ENCODE assay signal across 8 cellular contexts in genomic region chr1:179815642-179816041, GRCh38.
DNase-seq lines count a peak whose midpoint lies in the region; ATAC-seq and TF ChIP-seq lines count a peak whose summit lies in the region.

No MANE protein-coding gene starts in this region.

- CTCF ChIA-PET in activated CD4-positive, alpha-beta T cell treated with anti-CD3 and anti-CD28 coated beads, Interleukin-2, amount 10 ng/mL, durations not matched to agents 7 days and 5 days (lab: Charles Lee), result interaction anchor here (0.6 to 10.5 kb wide), 9 partner anchors 8 to 112 kb away, joined by 3 to 162 read pairs (median 3); no protein-coding TSS in a partner anchor
- CTCF ChIA-PET in activated B cell treated with CpG ODN at 0.5 μM for 24 hours (lab: Charles Lee), result interaction anchor here (0.8 to 2.7 kb wide), 7 partner anchors 12 to 1505 kb away, joined by 3 to 23 read pairs (median 5); no protein-coding TSS in a partner anchor

- H3K4me3 ChIP-seq in iPS-18c (ENCODE audit: insufficient read depth, low read depth, low read length) (peak overlapping the region; percentile 71; the same call in 1 of the 2 replicates), subcutaneous abdominal adipose tissue (ENCODE audit: low read depth in 1 of 5, low read length in 5 of 5) (peak overlapping the region; percentile 62 to 75 (median 67))

- H3K4me1 ChIP-seq in subcutaneous abdominal adipose tissue (ENCODE audit: control insufficient read depth in 5 of 5, insufficient read depth in 5 of 5, low read length in 5 of 5), result peaks cover 7 to 46% (median 37%) of the 10 kb centered on the region in 5 donors

- peak overlapping the region; percentile 81 for H3K4me3 Mint-ChIP-seq in activated CD4-positive, alpha-beta T cell treated with anti-CD3 and anti-CD28 coated beads, Interleukin-2, amount 10 ng/mL, durations not matched to agents 7 days and 5 days
- peak overlapping the region; percentile 87 for H3K4me3 Mint-ChIP-seq in activated B cell treated with CpG ODN at 0.5 μM for 24 hours

- H3K27me3 ChIP-seq in subcutaneous abdominal adipose tissue (ENCODE audit: control insufficient read depth in 5 of 5, insufficient read depth in 4 of 5, low read length in 5 of 5), result peaks cover 0 to 5% (median 4%) of the 10 kb centered on the region in 5 donors

- peaks cover 21% of the 10 kb centered on the region for H3K4me1 Mint-ChIP-seq in activated CD4-positive, alpha-beta T cell treated with anti-CD3 and anti-CD28 coated beads, Interleukin-2, amount 10 ng/mL, durations not matched to agents 7 days and 5 days
- peaks cover 19% of the 10 kb centered on the region for H3K4me1 Mint-ChIP-seq in activated B cell treated with CpG ODN at 0.5 μM for 24 hours

- peak overlapping the region; percentile 60 for H3K27ac ChIP-seq in subcutaneous abdominal adipose tissue (ENCODE audit: low read depth, low read length)

- H3K9ac ChIP-seq in subcutaneous abdominal adipose tissue (ENCODE audit: low read length in 5 of 5), result no peak overlapping the region

- H3K9me3 ChIP-seq in iPS-18c (ENCODE audit: control insufficient read depth, insufficient read depth, low read length) (peaks cover 3% of the 10 kb centered on the region), subcutaneous abdominal adipose tissue (ENCODE audit: control insufficient read depth in 5 of 5, low read length in 5 of 5) (no peaks in the 10 kb centered on the region)

- no peak for DNase-seq in activated CD4-positive, alpha-beta T cell treated with anti-CD3 and anti-CD28 coated beads, Interleukin-2, amount 10 ng/mL, durations not matched to agents 7 days and 5 days
- DNase-seq in activated CD4-positive, alpha-beta T cell treated with anti-CD3 and anti-CD28 coated beads for 1 hour, result no peak
- DNase-seq in activated B cell treated with CpG ODN at 0.5 μM for 24 hours (no peak), NOMO-1 treated with dmso at 0.1 percent for 144 hours (lab: John Stamatoyannopoulos, UW; ENCODE audit: unreplicated experiment) (no peak)

- ATAC-seq in activated B cell treated with CpG ODN at 0.5 μM for 24 hours (ENCODE audit: low read depth) (no peak), GM21381 (IDR thresholded peaks at IDR 0.05; ENCODE audit: unreplicated experiment) (no peak), GM18867 (IDR thresholded peaks at IDR 0.05; ENCODE audit: unreplicated experiment) (no peak)

- H3K27ac Mint-ChIP-seq in activated CD4-positive, alpha-beta T cell treated with anti-CD3 and anti-CD28 coated beads, Interleukin-2, amount 10 ng/mL, durations not matched to agents 7 days and 5 days, result no peak overlapping the region
- H3K27ac Mint-ChIP-seq in activated B cell treated with CpG ODN at 0.5 μM for 24 hours, result peak overlapping the region; percentile 61

- no peak for TF ChIP-seq CTCF in activated B cell treated with CpG ODN at 0.5 μM for 24 hours (IDR thresholded peaks at IDR 0.05)

- H3K27me3 Mint-ChIP-seq in activated CD4-positive, alpha-beta T cell treated with anti-CD3 and anti-CD28 coated beads, Interleukin-2, amount 10 ng/mL, durations not matched to agents 7 days and 5 days, result no peaks in the 10 kb centered on the region
- H3K27me3 Mint-ChIP-seq in activated B cell treated with CpG ODN at 0.5 μM for 24 hours, result peaks cover 14% of the 10 kb centered on the region

- intact Hi-C loops in activated B cell treated with CpG ODN at 0.5 μM for 24 hours (cut with micrococcal nuclease), result loop anchor here (2.0 kb wide), 1 partner anchor 363 kb away; no protein-coding TSS in a partner anchor

- POLR2A ChIA-PET in activated CD4-positive, alpha-beta T cell treated with anti-CD3 and anti-CD28 coated beads, Interleukin-2, amount 10 ng/mL, durations not matched to agents 7 days and 5 days (lab: Charles Lee), result interaction anchor here (0.6 kb wide), 1 partner anchor 216 kb away, joined by 3 read pairs; no protein-coding TSS in a partner anchor
- POLR2A ChIA-PET in activated B cell treated with CpG ODN at 0.5 μM for 24 hours (lab: Charles Lee), result interaction anchor here (1.2 kb wide), 1 partner anchor 67 kb away, joined by 4 read pairs; the partner anchor contains the start of gene TOR1AIP1

- H3K36me3 Mint-ChIP-seq in activated CD4-positive, alpha-beta T cell treated with anti-CD3 and anti-CD28 coated beads, Interleukin-2, amount 10 ng/mL, durations not matched to agents 7 days and 5 days (ENCODE audit: low read depth), result no peaks in the 10 kb centered on the region
- peaks cover 3% of the 10 kb centered on the region for H3K36me3 Mint-ChIP-seq in activated B cell treated with CpG ODN at 0.5 μM for 24 hours (ENCODE audit: low read depth)

- no peaks in the 10 kb centered on the region for H3K9me3 Mint-ChIP-seq in activated CD4-positive, alpha-beta T cell treated with anti-CD3 and anti-CD28 coated beads, Interleukin-2, amount 10 ng/mL, durations not matched to agents 7 days and 5 days
- no peaks in the 10 kb centered on the region for H3K9me3 Mint-ChIP-seq in activated B cell treated with CpG ODN at 0.5 μM for 24 hours

- H3K36me3 ChIP-seq in subcutaneous abdominal adipose tissue (ENCODE audit: control insufficient read depth in 5 of 5, insufficient read depth in 5 of 5, low read length in 5 of 5), result no peaks in the 10 kb centered on the region
